15 cellular contexts compared by ENCODE assay signal in genomic region chr9:132168347-132168746, GRCh38. TPM values are rescaled to one million over a fixed set of nuclear protein-coding genes. Genes with fewer than 3 reads are reported as not detected.
DNase-seq lines count a peak whose midpoint lies in the region; TF ChIP-seq lines count a peak whose summit lies in the region.
"Had no signal": no experiment of that assay in that cellular context is flagged by ENCODE, and none has a peak within 500 bp of the region (broad histone marks: within the 10 kb centered on the region; RNA-seq: fewer than 3 reads in every experiment).

No MANE protein-coding gene starts in this region.

- peaks cover under 1 to 3% (median under 1%) of the 10 kb centered on the region in 3 donors for H3K36me3 Mint-ChIP-seq in immature natural killer cell
- H3K36me3 Mint-ChIP-seq: activated naive CD8-positive, alpha-beta T cell had no signal

- no peaks in the 10 kb centered on the region for H3K79me2 ChIP-seq in osteoblast (ENCODE audit: insufficient read depth, low read length)
- H3K79me2 ChIP-seq: parathyroid adenoma had no signal

- H3K27ac ChIP-seq in osteoblast (ENCODE audit: low read depth, low read length): no peak overlapping the region
- H3K27ac ChIP-seq: parathyroid adenoma had no signal

- H4K20me1 ChIP-seq in osteoblast (ENCODE audit: insufficient read depth, low read length): peaks cover 58% of the 10 kb centered on the region

- no peaks in the 10 kb centered on the region for H3K4me1 ChIP-seq in osteoblast (ENCODE audit: insufficient read depth, low read length)
- H3K4me1 ChIP-seq: parathyroid adenoma had no signal

- no peak overlapping the region for H3K27ac Mint-ChIP-seq in immature natural killer cell
- H3K27ac Mint-ChIP-seq: activated naive CD8-positive, alpha-beta T cell had no signal

- no peak overlapping the region for H3K4me3 Mint-ChIP-seq in immature natural killer cell
- H3K4me3 Mint-ChIP-seq: activated naive CD8-positive, alpha-beta T cell; stimulated activated naive CD8-positive, alpha-beta T cell treated with anti-CD3 and anti-CD28 coated beads, Interleukin-15, amount 100 ng/mL, for 72 hours had no signal

- H3K4me3 ChIP-seq in osteoblast (ENCODE audit: insufficient read depth, low read length): no peak overlapping the region

- in situ Hi-C loops in GM13976 (cut with MboI; ENCODE audit: low sequenced_read_pairs, unreplicated experiment): no loop called here

- H2AFZ ChIP-seq in osteoblast (ENCODE audit: low read length): no peak overlapping the region
- H2AFZ ChIP-seq: parathyroid adenoma had no signal

- TF ChIP-seq CTCF in osteoblast (IDR thresholded peaks at IDR 0.05; ENCODE audit: extremely low read depth, low read depth, low read length) (no peak), GM13976 (IDR thresholded peaks at IDR 0.05; ENCODE audit: borderline replicate concordance, control extremely low read depth, extremely low read depth, insufficient read depth, missing control alignments) (no peak)

- H3K4me2 ChIP-seq in osteoblast (ENCODE audit: insufficient read depth, low read length): peak overlapping the region; percentile 23

- H3K9me3 Mint-ChIP-seq in immature natural killer cell: no peaks in the 10 kb centered on the region
- H3K9me3 Mint-ChIP-seq: stimulated activated naive CD8-positive, alpha-beta T cell treated with anti-CD3 and anti-CD28 coated beads, Interleukin-15, amount 100 ng/mL, for 72 hours had no signal

- H3K27me3 ChIP-seq in osteoblast (ENCODE audit: insufficient read depth, low read length): peaks cover 52% of the 10 kb centered on the region

- DNase-seq in M059J (ENCODE audit: low read depth) (peak; percentile 74), SHP77 (lab: John Stamatoyannopoulos, UW) (peak; percentile 60 to 83), ecto neural progenitor cell (ENCODE audit: low spot score) (peak; percentile 44), osteoblast (ENCODE audit: insufficient read length, low spot score, missing footprints) (peak; percentile 70), GM13976 (ENCODE audit: low spot score) (no peak), immature natural killer cell (no peak), NCI-H510A treated with DMSO at 0.1 percent for 48 hours (lab: John Stamatoyannopoulos, UW) (no peak)
- DNase-seq: activated CD4-positive, alpha-beta T cell treated with anti-CD3 and anti-CD28 coated beads for 4 hours; HCEC 1CT; islet precursor cell; NCI-H1417 treated with DMSO at 0.1 percent for 48 hours; NCI-H526 treated with DMSO at 0.1 percent for 48 hours; stimulated activated naive CD8-positive, alpha-beta T cell treated with anti-CD3 and anti-CD28 coated beads, Interleukin-15, amount 100 ng/mL, for 72 hours had no signal

- H3K27me3 Mint-ChIP-seq in immature natural killer cell (ENCODE audit: low read depth in 3 of 3): peaks cover 8 to 15% (median 9%) of the 10 kb centered on the region in 3 donors

- H3K4me1 Mint-ChIP-seq in immature natural killer cell: peaks cover 5 to 18% of the 10 kb centered on the region in 2 donors

- no peaks in the 10 kb centered on the region for H3K36me3 ChIP-seq in osteoblast (ENCODE audit: insufficient read depth, low read length)

- H3K9me3 ChIP-seq in osteoblast (ENCODE audit: low read depth, low read length): no peaks in the 10 kb centered on the region

RNA-seq across cellular contexts. Expression of gene NTNG2, which starts 6.5 kb away (rescaled TPM):
- 0.39 and 0.49 TPM in 2 replicates for total RNA-seq in M059J (2014; rRNA removed; shearing (Covaris generic))
- total RNA-seq in osteoblast: 9.4 and 13.0 TPM in 2 replicates
- under 1 TPM; 0.27 to 0.94 (median 0.62) TPM for polyA plus RNA-seq in immature natural killer cell

Comparison
In these comparisons a context has a peak if more than half of its experiments do, and no peak if none do; other contexts are left out.
1. DNase-seq: peak in M059J (single experiment), SHP77 (2 of 2), ecto neural progenitor cell (single experiment) and osteoblast (single experiment); none in GM13976 (single experiment), immature natural killer cell (0 of 3) and NCI-H510A treated with DMSO at 0.1 percent for 48 hours (single experiment).